In genomic region chr10:99435986-99436633, GRCh38 we compare ENCODE assay signal across 8 cellular contexts. TPM values are rescaled to one million over a fixed set of nuclear protein-coding genes. Genes with fewer than 3 reads are reported as not detected.
DNase-seq lines count a peak whose midpoint lies in the region; ATAC-seq, FAIRE-seq and TF ChIP-seq lines count a peak whose summit lies in the region.

No MANE protein-coding gene starts in this region.

- H3K4me1 Mint-ChIP-seq in chondrocyte (ENCODE audit: low read depth): peaks cover 15% of the 10 kb centered on the region
- peaks cover 13% of the 10 kb centered on the region for H3K4me1 Mint-ChIP-seq in activated T-helper 1 cell treated with anti-CD3 and anti-CD28 coated beads, Interleukin-12 subunit alpha, Interleukin-12 subunit beta, Interleukin-2, Interleukin-4 antibody, amounts not matched to agents 30 ng/mL and 10 ng/mL and 1 ng/mL, durations not matched to agents 14 hours and 24 hours and 36 hours (ENCODE audit: low read depth)

- TF ChIP-seq CTCF in chondrocyte (IDR thresholded peaks at IDR 0.05): peak; percentile 86

- no peak overlapping the region for H3K27ac Mint-ChIP-seq in chondrocyte (ENCODE audit: unreplicated experiment)
- H3K27ac Mint-ChIP-seq in activated T-helper 1 cell treated with anti-CD3 and anti-CD28 coated beads, Interleukin-12 subunit alpha, Interleukin-12 subunit beta, Interleukin-2, Interleukin-4 antibody, amounts not matched to agents 30 ng/mL and 10 ng/mL and 1 ng/mL, durations not matched to agents 14 hours and 24 hours and 36 hours: no peak overlapping the region

- DNase-seq in ELR (ENCODE audit: low read depth): peak; percentile 69
- peak; percentile 52 to 57 for DNase-seq in NOMO-1 (lab: John Stamatoyannopoulos, UW; ENCODE audit: unreplicated experiment in 2 of 2)
- no peak for DNase-seq in chondrocyte (ENCODE audit: low spot score)
- DNase-seq in middle frontal gyrus (ENCODE audit: extremely low spot score, low spot score): peak; percentile 62
- DNase-seq in activated T-helper 1 cell treated with anti-CD3 and anti-CD28 coated beads, Interleukin-12 subunit alpha, Interleukin-12 subunit beta, Interleukin-2, Interleukin-4 antibody, amounts not matched to agents 30 ng/mL and 10 ng/mL and 1 ng/mL, durations not matched to agents 14 hours and 24 hours and 36 hours (ENCODE audit: low spot score): no peak
- no peak for DNase-seq in GM12891 (ENCODE audit: insufficient read length, low spot score)

- no peak overlapping the region for H3K4me3 Mint-ChIP-seq in chondrocyte (ENCODE audit: unreplicated experiment)
- no peak overlapping the region for H3K4me3 Mint-ChIP-seq in activated T-helper 1 cell treated with anti-CD3 and anti-CD28 coated beads, Interleukin-12 subunit alpha, Interleukin-12 subunit beta, Interleukin-2, Interleukin-4 antibody, amounts not matched to agents 30 ng/mL and 10 ng/mL and 1 ng/mL, durations not matched to agents 14 hours and 24 hours and 36 hours

- FAIRE-seq in GM12891 (lab: Jason Lieb, UNC): no peak

- H3K27me3 Mint-ChIP-seq in chondrocyte (ENCODE audit: low read depth): no peaks in the 10 kb centered on the region
- H3K27me3 Mint-ChIP-seq in activated T-helper 1 cell treated with anti-CD3 and anti-CD28 coated beads, Interleukin-12 subunit alpha, Interleukin-12 subunit beta, Interleukin-2, Interleukin-4 antibody, amounts not matched to agents 30 ng/mL and 10 ng/mL and 1 ng/mL, durations not matched to agents 14 hours and 24 hours and 36 hours (ENCODE audit: insufficient read depth): no peaks in the 10 kb centered on the region

- no peak for TF ChIP-seq POLR2A in GM12891 (IDR thresholded peaks at IDR 0.05; ENCODE audit: low read depth, low read length)

- H3K36me3 Mint-ChIP-seq in chondrocyte (ENCODE audit: low read depth): no peaks in the 10 kb centered on the region
- H3K36me3 Mint-ChIP-seq in activated T-helper 1 cell treated with anti-CD3 and anti-CD28 coated beads, Interleukin-12 subunit alpha, Interleukin-12 subunit beta, Interleukin-2, Interleukin-4 antibody, amounts not matched to agents 30 ng/mL and 10 ng/mL and 1 ng/mL, durations not matched to agents 14 hours and 24 hours and 36 hours (ENCODE audit: low read depth): no peaks in the 10 kb centered on the region

- H3K9me3 Mint-ChIP-seq in chondrocyte (ENCODE audit: low read depth): no peaks in the 10 kb centered on the region
- H3K9me3 Mint-ChIP-seq in activated T-helper 1 cell treated with anti-CD3 and anti-CD28 coated beads, Interleukin-12 subunit alpha, Interleukin-12 subunit beta, Interleukin-2, Interleukin-4 antibody, amounts not matched to agents 30 ng/mL and 10 ng/mL and 1 ng/mL, durations not matched to agents 14 hours and 24 hours and 36 hours: no peaks in the 10 kb centered on the region

- intact Hi-C loops in activated T-helper 1 cell treated with anti-CD3 and anti-CD28 coated beads, Interleukin-12 subunit alpha, Interleukin-12 subunit beta, Interleukin-2, Interleukin-4 antibody, amounts not matched to agents 30 ng/mL and 10 ng/mL and 1 ng/mL, durations not matched to agents 14 hours and 24 hours and 36 hours (cut with micrococcal nuclease): loop anchor here (1.0 to 10.0 kb wide), 4 partner anchors 112 to 1301 kb away; partner anchors contain the start of gene R3HCC1L

- ATAC-seq in HG02885 (IDR thresholded peaks at IDR 0.05; ENCODE audit: poor library complexity, unreplicated experiment) (peak; percentile 55), GM18858 (IDR thresholded peaks at IDR 0.05; ENCODE audit: unreplicated experiment) (no peak)

TF ChIP-seq in GM12891, 5 proteins besides CTCF, POLR2A, EP300 and RAD21:
- TF ChIP-seq POLR2AphosphoS5 (IDR thresholded peaks at IDR 0.05; ENCODE audit: low read depth, low read length) (no peak), POU2F2 (IDR thresholded peaks at IDR 0.05; ENCODE audit: low read depth, low read length) (no peak)

RNA-seq across cellular contexts. Expression of gene GOT1, which starts 5.7 kb away (rescaled TPM):
- 18.3 to 38.9 TPM (median 34.2 TPM) in 3 replicates for total RNA-seq in chondrocyte
- total RNA-seq in activated T-helper 1 cell treated with anti-CD3 and anti-CD28 coated beads, Interleukin-12 subunit alpha, Interleukin-12 subunit beta, Interleukin-2, Interleukin-4 antibody, amounts not matched to agents 30 ng/mL and 10 ng/mL and 1 ng/mL, durations not matched to agents 14 hours and 24 hours and 36 hours: 35.9 and 36.1 TPM in 2 replicates
- 22.5 TPM for polyA plus RNA-seq in GM12891 (2012; ENCODE audit: low read depth, missing spikeins)

Comparison
In these comparisons a context has a peak if more than half of its experiments do, and no peak if none do; other contexts are left out.
1. DNase-seq: peak in ELR (single experiment), NOMO-1 (2 of 2) and middle frontal gyrus (single experiment); none in chondrocyte (single experiment), activated T-helper 1 cell treated with anti-CD3 and anti-CD28 coated beads, Interleukin-12 subunit alpha, Interleukin-12 subunit beta, Interleukin-2, Interleukin-4 antibody, amounts not matched to agents 30 ng/mL and 10 ng/mL and 1 ng/mL, durations not matched to agents 14 hours and 24 hours and 36 hours (single experiment) and GM12891 (single experiment).